Comparison of ENCODE assay signal across 31 cellular contexts in the genomic region with DNA sequence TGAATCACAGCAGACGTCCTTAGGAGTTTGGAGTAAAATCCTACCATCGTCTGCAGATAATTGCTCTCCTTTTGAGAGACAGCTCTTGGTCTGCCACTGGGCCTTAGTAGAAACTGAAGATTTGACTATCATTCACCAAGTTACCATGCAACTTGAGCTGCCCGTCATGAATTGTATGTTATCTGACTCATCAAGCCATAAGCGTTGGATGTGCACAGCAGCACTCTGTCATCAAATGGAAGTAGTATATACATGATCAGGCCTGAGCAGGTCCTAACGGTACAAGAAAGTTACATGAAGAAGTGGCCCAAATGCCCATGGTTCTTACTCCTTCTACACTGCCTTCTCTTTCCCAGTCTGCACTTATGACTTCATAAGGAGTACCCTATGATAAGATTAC.
"Had no signal": no experiment of that assay in that cellular context is flagged by ENCODE, and none has a peak within 500 bp of the region (broad histone marks: within the 10 kb centered on the region; RNA-seq: fewer than 3 reads in every experiment).

No MANE protein-coding gene starts in this region.

- H3K9me3 ChIP-seq: ovary, psoas muscle, right lobe of liver, sigmoid colon, spleen, suprapubic skin, testis, tibial artery, transverse colon, upper lobe of right lung, uterus had no signal

- H3K9me3 Mint-ChIP-seq: nephron; stimulated activated memory B cell treated with anti-CD40 and anti-IgM and Interleukin-4, amounts not matched to agents 10 μg/mL and 1 μg/mL and 100 μg/mL, for 72 hours; stimulated activated naive CD8-positive, alpha-beta T cell treated with anti-CD3 and anti-CD28 coated beads, Interleukin-15, amount 100 ng/mL, for 72 hours; type B pancreatic cell had no signal

- H3K27ac ChIP-seq: neural progenitor cell, ovary, parathyroid adenoma, psoas muscle, right lobe of liver, sigmoid colon, spleen, suprapubic skin, testis, tibial artery, transverse colon, upper lobe of right lung, uterus had no signal

- H3K36me3 Mint-ChIP-seq: natural killer cell; neural progenitor cell; stimulated activated memory B cell treated with anti-CD40 and anti-IgM and Interleukin-4, amounts not matched to agents 10 μg/mL and 1 μg/mL and 100 μg/mL, for 72 hours; type B pancreatic cell had no signal

- H3K79me2 ChIP-seq: parathyroid adenoma had no signal

- ATAC-seq: natural killer cell; psoas muscle; right cardiac atrium; right lobe of liver; stimulated activated memory B cell treated with anti-CD40 and anti-IgM and Interleukin-4, amounts not matched to agents 10 μg/mL and 1 μg/mL and 100 μg/mL, for 72 hours; stimulated activated naive CD8-positive, alpha-beta T cell treated with anti-CD3 and anti-CD28 coated beads, Interleukin-15, amount 100 ng/mL, for 72 hours; stimulated activated naive CD8-positive, alpha-beta T cell treated with anti-CD3 and anti-CD28 coated beads, Interleukin-15, Interleukin-2, amounts not matched to agents 100 U/mL and 50 U/mL, for 24 hours; upper lobe of right lung had no signal

- DNase-seq: natural killer cell; occipital lobe; ovary; posterior cingulate gyrus; psoas muscle; right cardiac atrium; right lobe of liver; sigmoid colon; spleen; stimulated activated CD4-positive, alpha-beta T cell treated with anti-CD3 and anti-CD28 coated beads, Interleukin-12 subunit alpha, Interleukin-12 subunit beta, amount 100 ng/mL, for 4 hours; stimulated activated CD4-positive, alpha-beta T cell treated with anti-CD3 and anti-CD28 coated beads, Interleukin-1b, Interleukin-23, amount 100 ng/mL, for 48 hours; stimulated activated CD4-positive, alpha-beta T cell treated with anti-CD3 and anti-CD28 coated beads, Interleukin-4, amount 100 ng/mL, for 1 hour; stimulated activated CD4-positive, alpha-beta T cell treated with anti-CD3 and anti-CD28 coated beads, Interleukin-4, amount 100 ng/mL, for 4 hours; stimulated activated CD8-positive, alpha-beta memory T cell treated with anti-CD3 and anti-CD28 coated beads, Interleukin-4, amount 100 ng/mL, for 48 hours; stimulated activated naive CD4-positive, alpha-beta T cell; stimulated activated naive CD8-positive, alpha-beta T cell treated with anti-CD3 and anti-CD28 coated beads, Interleukin-15, amount 100 ng/mL, for 72 hours; stimulated activated naive CD8-positive, alpha-beta T cell treated with anti-CD3 and anti-CD28 coated beads, Interleukin-15, Interleukin-2, amounts not matched to agents 100 U/mL and 50 U/mL, for 24 hours; substantia nigra; testis; tibial artery; transverse colon; upper lobe of right lung; uterus had no signal

- H3K4me1 ChIP-seq: neural progenitor cell, psoas muscle, right lobe of liver, sigmoid colon, spleen, suprapubic skin, testis, tibial artery, transverse colon, upper lobe of right lung, uterus had no signal

- H3K27me3 ChIP-seq: neural progenitor cell, ovary, right lobe of liver, sigmoid colon, spleen, suprapubic skin, testis, tibial artery, transverse colon, upper lobe of right lung, uterus had no signal

- H3K27me3 Mint-ChIP-seq: stimulated activated memory B cell treated with anti-CD40 and anti-IgM and Interleukin-4, amounts not matched to agents 10 μg/mL and 1 μg/mL and 100 μg/mL, for 72 hours; stimulated activated naive CD8-positive, alpha-beta T cell treated with anti-CD3 and anti-CD28 coated beads, Interleukin-15, amount 100 ng/mL, for 72 hours; type B pancreatic cell had no signal

- H3K36me3 ChIP-seq: neural progenitor cell, ovary, right lobe of liver, sigmoid colon, spleen, suprapubic skin, tibial artery, transverse colon, upper lobe of right lung, uterus had no signal

- H3K4me3 ChIP-seq: neural progenitor cell, ovary, psoas muscle, right lobe of liver, sigmoid colon, smooth muscle cell, spleen, suprapubic skin, testis, tibial artery, transverse colon, upper lobe of right lung, uterus had no signal

- H3K4me1 Mint-ChIP-seq: natural killer cell; nephron; neural progenitor cell; stimulated activated memory B cell treated with anti-CD40 and anti-IgM and Interleukin-4, amounts not matched to agents 10 μg/mL and 1 μg/mL and 100 μg/mL, for 72 hours; stimulated activated naive CD8-positive, alpha-beta T cell treated with anti-CD3 and anti-CD28 coated beads, Interleukin-15, amount 100 ng/mL, for 72 hours had no signal

- H3K4me3 Mint-ChIP-seq: natural killer cell; nephron; neural progenitor cell; stimulated activated memory B cell treated with anti-CD40 and anti-IgM and Interleukin-4, amounts not matched to agents 10 μg/mL and 1 μg/mL and 100 μg/mL, for 72 hours; stimulated activated naive CD8-positive, alpha-beta T cell treated with anti-CD3 and anti-CD28 coated beads, Interleukin-15, amount 100 ng/mL, for 72 hours; type B pancreatic cell had no signal

- H3K9ac ChIP-seq: neural progenitor cell, parathyroid adenoma had no signal

- H2AFZ ChIP-seq: neural progenitor cell, parathyroid adenoma had no signal

- H3K4me2 ChIP-seq: neural progenitor cell, smooth muscle cell had no signal

- H3K27ac Mint-ChIP-seq: natural killer cell; nephron; neural progenitor cell; progenitor cell of endocrine pancreas; stimulated activated memory B cell treated with anti-CD40 and anti-IgM and Interleukin-4, amounts not matched to agents 10 μg/mL and 1 μg/mL and 100 μg/mL, for 72 hours; stimulated activated naive CD8-positive, alpha-beta T cell treated with anti-CD3 and anti-CD28 coated beads, Interleukin-15, amount 100 ng/mL, for 72 hours; type B pancreatic cell had no signal
